ENCODE assay signal across 16 cellular contexts in the genomic region with DNA sequence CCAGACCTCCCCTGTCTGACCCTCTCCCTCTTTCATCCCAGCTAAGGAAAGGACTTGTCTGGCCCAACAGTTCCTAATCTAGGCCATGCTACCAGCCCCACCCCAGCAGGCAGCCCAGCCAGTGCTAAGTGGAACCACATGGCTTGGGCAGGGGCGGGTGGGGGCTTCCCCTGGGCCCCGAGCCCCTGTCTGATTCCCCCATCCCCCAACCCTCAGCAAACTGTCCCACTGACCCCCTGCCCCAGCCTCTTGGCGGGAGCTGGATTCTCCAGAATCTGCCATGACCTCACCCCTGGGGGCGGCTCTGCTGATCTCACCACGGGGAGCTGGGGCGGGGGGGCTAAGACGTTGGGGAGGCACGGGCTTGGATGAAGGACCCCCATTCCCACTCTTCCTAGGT. TPM values are rescaled to one million over a fixed set of nuclear protein-coding genes. Genes with fewer than 3 reads are reported as not detected.
A peak's percentile ranks its signal among the peaks of the same experiment; 100 is the strongest.
DNase-seq lines count a peak whose midpoint lies in the region; ATAC-seq and TF ChIP-seq lines count a peak whose summit lies in the region.
"Had no signal": no experiment of that assay in that cellular context is flagged by ENCODE, and none has a peak within 500 bp of the region (broad histone marks: within the 10 kb centered on the region; RNA-seq: fewer than 3 reads in every experiment).

No MANE protein-coding gene starts in this region.

- H3K36me3 ChIP-seq in body of pancreas (replicated peaks in 1 of 2; ENCODE audit: insufficient read depth in 1 of 2, low read depth in 2 of 2) (no peaks in the 10 kb centered on the region), smooth muscle cell (ENCODE audit: low read depth) (no peaks in the 10 kb centered on the region)

- no peaks in the 10 kb centered on the region for H3K79me2 ChIP-seq in smooth muscle cell (ENCODE audit: low read depth)

- no peaks in the 10 kb centered on the region for H4K20me1 ChIP-seq in smooth muscle cell (ENCODE audit: low read depth)

- H3K4me1 ChIP-seq in body of pancreas: peaks cover 26% of the 10 kb centered on the region
- no peaks in the 10 kb centered on the region for H3K4me1 ChIP-seq in right cardiac atrium (ENCODE audit: control insufficient read depth, insufficient read depth, low read length)
- H3K4me1 ChIP-seq in smooth muscle cell (ENCODE audit: low read depth): peaks cover 3% of the 10 kb centered on the region

- peak overlapping the region in 2 of 4 donors; percentile 42 to 49 for H3K27ac ChIP-seq in body of pancreas
- peak overlapping the region; percentile 71 for H3K27ac ChIP-seq in right cardiac atrium (ENCODE audit: low read length)
- peak overlapping the region; percentile 83 for H3K27ac ChIP-seq in smooth muscle cell (ENCODE audit: low read depth)

- no peak overlapping the region for H2AFZ ChIP-seq in smooth muscle cell (ENCODE audit: low read depth)

- TF ChIP-seq POLR2A in body of pancreas (IDR thresholded peaks at IDR 0.05): no peak

- no peak for ATAC-seq in body of pancreas
- peak; percentile 18 to 31 for ATAC-seq in right cardiac atrium
- no peak for ATAC-seq in GM21723 (IDR thresholded peaks at IDR 0.05; ENCODE audit: unreplicated experiment)
- ATAC-seq in HG02588 (IDR thresholded peaks at IDR 0.05; ENCODE audit: unreplicated experiment): no peak

- H3K9ac ChIP-seq in smooth muscle cell (ENCODE audit: low read depth): peak overlapping the region; percentile 26

- H3K9me3 ChIP-seq in body of pancreas (no peaks in the 10 kb centered on the region), right cardiac atrium (ENCODE audit: control insufficient read depth, low read length) (no peaks in the 10 kb centered on the region), smooth muscle cell (replicated peaks; ENCODE audit: low read depth) (no peaks in the 10 kb centered on the region)

- H3K4me3 ChIP-seq in body of pancreas (no peak overlapping the region), right cardiac atrium (ENCODE audit: low read length) (no peak overlapping the region), smooth muscle cell (no peak overlapping the region)

- TF ChIP-seq CTCF in body of pancreas (IDR thresholded peaks at IDR 0.05) (no peak), smooth muscle cell (IDR thresholded peaks at IDR 0.05; ENCODE audit: borderline replicate concordance, insufficient read depth, poor library complexity, severe bottlenecking) (no peak)

- DNase-seq in D341Med (ENCODE audit: low spot score): peak; percentile 28
- DNase-seq in body of pancreas: peak in 3 of 4 donors; percentile 16 to 35 (median 18)
- peak; percentile 72 to 90 (median 78) for DNase-seq in right cardiac atrium
- DNase-seq in smooth muscle cell (lab: John Stamatoyannopoulos, UW; ENCODE audit: unreplicated experiment): no peak
- no peak for DNase-seq in OCI-M1 (lab: John Stamatoyannopoulos, UW)
- no peak for DNase-seq in Kasumi-1 (lab: John Stamatoyannopoulos, UW)
- DNase-seq: activated CD4-positive, alpha-beta T cell treated with anti-CD3 and anti-CD28 coated beads, Interleukin-2, amount 10 ng/mL, durations not matched to agents 7 days and 5 days; activated effector memory CD4-positive, alpha-beta T cell treated with Interleukin-2 at 50 U/mL for 16 hours; NCI-H2171 had no signal

- intact Hi-C loops in body of pancreas (cut with DNase I) (no loop called here), right cardiac atrium (cut with DNase I) (no loop called here)

- H3K27me3 ChIP-seq in body of pancreas (peaks cover 0 to 5% of the 10 kb centered on the region in 2 donors), right cardiac atrium (ENCODE audit: control insufficient read depth, insufficient read depth) (no peaks in the 10 kb centered on the region), smooth muscle cell (ENCODE audit: low read depth) (peaks cover 17% of the 10 kb centered on the region)

- H3K4me2 ChIP-seq in smooth muscle cell: no peak overlapping the region

- 47 to 64% methylated on average over 8 of the region's 8 CpGs for WGBS in body of pancreas, 2 donors
- WGBS in right cardiac atrium: 17% methylated on average over 8 of the region's 8 CpGs
- no CpG with 5 or more reads among the region's 8 CpGs for WGBS in smooth muscle cell (ENCODE audit: low lambda C conversion rate)

- peaks cover 16% of the 10 kb centered on the region for H3F3A ChIP-seq in smooth muscle cell (ENCODE audit: low read depth)

RNA-seq across cellular contexts. Expression of a gene that starts 2.9 kb away (rescaled TPM):
- total RNA-seq in body of pancreas (1 to 10 TPM; 3.4 to 9.6 TPM), right cardiac atrium (10 to 100 TPM in 2 of 4 donors, 1 to 10 TPM in 2; 8.6 to 19.1 (median 11.9) TPM), smooth muscle cell (11.2 and 12.8 TPM in 2 replicates)
- polyA plus RNA-seq in right cardiac atrium (13.5 TPM), smooth muscle cell (8.2 and 14.4 TPM in 2 replicates)
- total RNA-seq: OCI-LY7 had no signal

RNA-seq across cellular contexts. Expression of a gene that starts 5.9 kb away (rescaled TPM):
- total RNA-seq in body of pancreas: not detected
- not detected for total RNA-seq in right cardiac atrium
- not detected for polyA plus RNA-seq in right cardiac atrium
- total RNA-seq in smooth muscle cell: not detected in 2 replicates
- not detected in 2 replicates for polyA plus RNA-seq in smooth muscle cell
- total RNA-seq: activated CD4-positive, alpha-beta T cell treated with anti-CD3 and anti-CD28 coated beads, Interleukin-2, amount 10 ng/mL, durations not matched to agents 7 days and 5 days; glomerular endothelial cell; LHCN-M2; liver; OCI-LY7; T-helper 1 cell treated with Interleukin-12 subunit alpha and Interleukin-12 subunit beta and Interleukin-4 antibody, amounts not matched to agents 30 ng/mL and 1 ng/mL, for 36 hours had no signal
- polyA plus RNA-seq: liver had no signal

Comparison
In these comparisons a context has a peak if more than half of its experiments do, and no peak if none do; other contexts are left out.
1. DNase-seq: peak in D341Med (single experiment), body of pancreas (3 of 4) and right cardiac atrium (3 of 3); none in smooth muscle cell (single experiment), OCI-M1 (single experiment) and Kasumi-1 (0 of 2).
2. ATAC-seq: peak in right cardiac atrium (2 of 2); none in body of pancreas (single experiment), GM21723 (single experiment) and HG02588 (single experiment).